Comparison of ENCODE assay signal across 12 cellular contexts in the genomic region with DNA sequence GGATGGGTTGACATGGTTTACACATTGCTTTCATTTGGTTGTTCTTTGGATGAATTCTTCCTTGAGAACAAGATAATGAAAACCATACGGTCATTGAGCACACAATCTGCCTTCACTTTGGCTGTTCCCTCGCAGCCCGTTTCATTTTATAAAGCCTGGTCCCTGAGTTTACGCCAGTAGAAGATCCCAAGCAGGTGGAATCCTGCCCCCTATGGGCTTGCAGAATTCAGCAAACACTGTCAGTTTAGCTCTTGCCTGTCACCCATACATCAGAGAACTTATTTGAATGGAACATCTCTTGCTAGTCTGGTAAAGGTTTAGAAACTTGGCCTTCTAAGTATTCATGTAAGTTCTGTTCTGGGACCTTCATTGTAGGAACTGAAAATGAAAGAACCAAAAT.
DNase-seq lines count a peak whose midpoint lies in the region; ATAC-seq, FAIRE-seq and TF ChIP-seq lines count a peak whose summit lies in the region.
"Had no signal": no experiment of that assay in that cellular context is flagged by ENCODE, and none has a peak within 500 bp of the region (broad histone marks: within the 10 kb centered on the region; RNA-seq: fewer than 3 reads in every experiment).

No MANE protein-coding gene starts in this region.

- no peak for TF ChIP-seq EP300 in HepG2 (IDR thresholded peaks at IDR 0.05; ENCODE audit: low read depth in 2 of 2, low read length in 2 of 2)
- no peak for TF ChIP-seq EP300 in HepG2 (CRISPR knock-in tag; IDR thresholded peaks at IDR 0.05; ENCODE audit: borderline replicate concordance)

- CTCF ChIA-PET in HepG2 (lab: Yijun Ruan, JAX; ENCODE audit: low intra/inter-chr PET ratio, low total read pairs) = no interaction called here

- no peak for FAIRE-seq in HepG2 (lab: Jason Lieb, UNC)

- no peak overlapping the region for H3K4me2 ChIP-seq in HepG2 (ENCODE audit: low read depth, low read length)
- peak overlapping the region; percentile 55 for H3K4me2 ChIP-seq in OCI-LY1 (ENCODE audit: low read length)

- no TSS peak for BruUV-seq in HepG2 (replicated peaks; lab: Mats Ljungman, UMichigan)

- in situ Hi-C loops in HepG2 (cut with HindIII; ENCODE audit: extremely low pct_ligation_motif_present, low pct_unique_long_range_greater_than_20kb) = no loop called here

- no peaks in the 10 kb centered on the region for H4K20me1 ChIP-seq in HepG2 (ENCODE audit: insufficient read depth, low read length)
- H4K20me1 ChIP-seq in OCI-LY1 (ENCODE audit: insufficient read depth, low read length) = no peaks in the 10 kb centered on the region

- H3K27me3 ChIP-seq in HepG2 (ENCODE audit: control insufficient read depth in 1 of 2, insufficient read depth in 2 of 2, low read length in 2 of 2) (no peaks in the 10 kb centered on the region), right lobe of liver (no peaks in the 10 kb centered on the region), OCI-LY1 (ENCODE audit: insufficient read depth, low read length) (no peaks in the 10 kb centered on the region)

- ATAC-seq in HepG2 (no peak), right lobe of liver (no peak), GM19328 (IDR thresholded peaks at IDR 0.05; ENCODE audit: unreplicated experiment) (no peak)

- intact Hi-C loops in HepG2 (cut with micrococcal nuclease; ENCODE audit: unreplicated experiment) (no loop called here), right lobe of liver (cut with DNase I) (no loop called here)

- TF ChIP-seq POLR2A in HepG2 (IDR thresholded peaks at IDR 0.05; ENCODE audit: insufficient read depth in 1 of 2, low read depth in 2 of 2, low read length in 2 of 2) (no peak), right lobe of liver (IDR thresholded peaks at IDR 0.05) (no peak)

- H2AFZ ChIP-seq in HepG2 (ENCODE audit: low read length) (no peak overlapping the region), OCI-LY1 (ENCODE audit: low read length) (no peak overlapping the region)

- H3K79me2 ChIP-seq in HepG2 (ENCODE audit: insufficient read depth, low read length) (no peaks in the 10 kb centered on the region), OCI-LY1 (ENCODE audit: insufficient read depth, low read length) (no peaks in the 10 kb centered on the region)

- H3K9me3 ChIP-seq in HepG2 (ENCODE audit: low read length) (no peaks in the 10 kb centered on the region), right lobe of liver (no peaks in the 10 kb centered on the region), OCI-LY1 (ENCODE audit: low read length) (no peaks in the 10 kb centered on the region)

- DNase-seq in HepG2 (ENCODE audit: low spot score) (no peak), right lobe of liver (no peak), globus pallidus (ENCODE audit: low spot score) (peak; percentile 56), islet precursor cell (no peak), middle frontal gyrus (ENCODE audit: extremely low spot score, low spot score) (no peak), SHP77 treated with DMSO at 0.1 percent for 48 hours (lab: John Stamatoyannopoulos, UW) (no peak)
- DNase-seq: foreskin melanocyte, NCI-H187, SIG-M5 had no signal

- POLR2A ChIA-PET in HepG2 (lab: Yijun Ruan, JAX) = no interaction called here

- no peak overlapping the region for H3K4me3 ChIP-seq in HepG2 (replicated peaks in 1 of 3; ENCODE audit: insufficient read depth in 1 of 3, low read depth in 2 of 3, low read length in 3 of 3)
- no peak overlapping the region for H3K4me3 ChIP-seq in right lobe of liver
- peak overlapping the region; percentile 29 for H3K4me3 ChIP-seq in OCI-LY1 (ENCODE audit: low read depth, low read length, poor library complexity, severe bottlenecking)
- H3K4me3 ChIP-seq: skin epidermis had no signal

- TF ChIP-seq CTCF in HepG2 (CRISPR knock-in tag; IDR thresholded peaks at IDR 0.05) (no peak), right lobe of liver (IDR thresholded peaks at IDR 0.05) (peak in 1 of 4 donors; percentile 25), OCI-LY1 (IDR thresholded peaks at IDR 0.05; ENCODE audit: low read length) (peak; percentile 94)

- no peaks in the 10 kb centered on the region for H3K36me3 ChIP-seq in HepG2 (replicated peaks in 1 of 2; ENCODE audit: control insufficient read depth in 1 of 2, insufficient read depth in 2 of 2, low read length in 2 of 2)
- H3K36me3 ChIP-seq in right lobe of liver = no peaks in the 10 kb centered on the region
- H3K36me3 ChIP-seq in OCI-LY1 (ENCODE audit: insufficient read depth, low read length) = no peaks in the 10 kb centered on the region

- no peak overlapping the region for H3K27ac ChIP-seq in HepG2 (ENCODE audit: extremely low read length, insufficient read depth, low read length)
- H3K27ac ChIP-seq in right lobe of liver = no peak overlapping the region
- peak overlapping the region; percentile 82 for H3K27ac ChIP-seq in OCI-LY1 (ENCODE audit: low read depth, low read length, poor library complexity, severe bottlenecking)

- no peaks in the 10 kb centered on the region for H3K4me1 ChIP-seq in HepG2 (ENCODE audit: insufficient read depth, low read length)
- H3K4me1 ChIP-seq in right lobe of liver = no peaks in the 10 kb centered on the region
- peaks cover 71% of the 10 kb centered on the region for H3K4me1 ChIP-seq in OCI-LY1 (ENCODE audit: insufficient read depth, low read length, severe bottlenecking)

- TF ChIP-seq RAD21 in HepG2 (CRISPR knock-in tag; IDR thresholded peaks at IDR 0.05) = no peak

- H3F3A ChIP-seq in OCI-LY1 (ENCODE audit: insufficient read depth, low read length) = no peaks in the 10 kb centered on the region

- no peaks in the 10 kb centered on the region for H3K9me2 ChIP-seq in OCI-LY1 (ENCODE audit: low read depth, low read length)

- H3K9ac ChIP-seq in HepG2 (ENCODE audit: insufficient read depth, low read depth, low read length) = no peak overlapping the region
- peak overlapping the region; percentile 8; the same call in 1 of the 2 replicates for H3K9ac ChIP-seq in OCI-LY1 (ENCODE audit: low read length)

- 7% methylated on average over 4 of the region's 4 CpGs for WGBS in HepG2 (ENCODE audit: low lambda C conversion rate)
- WGBS in right lobe of liver (ENCODE audit: insufficient coverage, low coverage, low lambda C conversion rate, missing lambda C conversion rate) = 50% methylated on average over 4 of the region's 4 CpGs

TF ChIP-seq in HepG2, 621 proteins besides CTCF, POLR2A, EP300 and RAD21 (continues in another document):
- TF ChIP-seq HMGA1 (CRISPR knock-in tag; conservative IDR thresholded peaks at IDR 0.05) (no peak), STAG1 (CRISPR knock-in tag; IDR thresholded peaks at IDR 0.05) (peak; percentile 16; the same call in 1 of the 2 replicates), ZUFSP (CRISPR knock-in tag; IDR thresholded peaks at IDR 0.05; ENCODE audit: borderline replicate concordance) (no peak)
